Comparison of ENCODE assay signal across 20 cellular contexts in genomic region chr15:67248106-67248505, GRCh38. TPM values are rescaled to one million over a fixed set of nuclear protein-coding genes. Genes with fewer than 3 reads are reported as not detected.
"Had no signal": no experiment of that assay in that cellular context is flagged by ENCODE, and none has a peak within 500 bp of the region (broad histone marks: within the 10 kb centered on the region; RNA-seq: fewer than 3 reads in every experiment).

No MANE protein-coding gene starts in this region.

- H3K9ac ChIP-seq: SK-N-SH had no signal

- H3K4me3 Mint-ChIP-seq: activated B cell treated with CpG ODN at 0.5 μM for 24 hours; activated CD4-positive, alpha-beta T cell treated with anti-CD3 and anti-CD28 coated beads, Interleukin-2, amount 10 ng/mL, durations not matched to agents 7 days and 5 days; activated naive CD8-positive, alpha-beta T cell treated with anti-CD3 and anti-CD28 coated beads, Interleukin-2, amount 10 ng/mL, durations not matched to agents 7 days and 5 days; natural killer cell treated with Interleukin-12 subunit alpha and Interleukin-12 subunit beta and Interleukin-15 and Interleukin-18, amount 100 ng/mL, for 72 hours; stimulated activated naive B cell treated with anti-CD40 and anti-IgM and Interleukin-4, amounts not matched to agents 10 μg/mL and 1 μg/mL and 100 μg/mL, for 72 hours had no signal

- H3K27me3 Mint-ChIP-seq: activated B cell treated with CpG ODN at 0.5 μM for 24 hours; activated CD4-positive, alpha-beta T cell treated with anti-CD3 and anti-CD28 coated beads, Interleukin-2, amount 10 ng/mL, durations not matched to agents 7 days and 5 days; activated naive CD8-positive, alpha-beta T cell treated with anti-CD3 and anti-CD28 coated beads, Interleukin-2, amount 10 ng/mL, durations not matched to agents 7 days and 5 days; natural killer cell treated with Interleukin-12 subunit alpha and Interleukin-12 subunit beta and Interleukin-15 and Interleukin-18, amount 100 ng/mL, for 72 hours; stimulated activated naive B cell treated with anti-CD40 and anti-IgM and Interleukin-4, amounts not matched to agents 10 μg/mL and 1 μg/mL and 100 μg/mL, for 72 hours had no signal

- H3K36me3 ChIP-seq: ascending aorta, cardiac muscle cell, prostate gland, right lobe of liver had no signal

- H3K27ac Mint-ChIP-seq: activated B cell treated with CpG ODN at 0.5 μM for 24 hours; activated CD4-positive, alpha-beta T cell treated with anti-CD3 and anti-CD28 coated beads, Interleukin-2, amount 10 ng/mL, durations not matched to agents 7 days and 5 days; activated naive CD8-positive, alpha-beta T cell treated with anti-CD3 and anti-CD28 coated beads, Interleukin-2, amount 10 ng/mL, durations not matched to agents 7 days and 5 days; natural killer cell treated with Interleukin-12 subunit alpha and Interleukin-12 subunit beta and Interleukin-15 and Interleukin-18, amount 100 ng/mL, for 72 hours; stimulated activated naive B cell treated with anti-CD40 and anti-IgM and Interleukin-4, amounts not matched to agents 10 μg/mL and 1 μg/mL and 100 μg/mL, for 72 hours had no signal

- H3K9me3 ChIP-seq: lower lobe of right lung, prostate gland, right lobe of liver, SK-N-SH had no signal

- H3K27ac ChIP-seq: ascending aorta, cardiac muscle cell, coronary artery, lower lobe of right lung, prostate gland, right lobe of liver, spleen, upper lobe of left lung had no signal

- ATAC-seq: lower lobe of right lung; natural killer cell treated with Interleukin-12 subunit alpha and Interleukin-12 subunit beta and Interleukin-15 and Interleukin-18, amount 100 ng/mL, for 72 hours; right lobe of liver; stimulated activated naive B cell treated with anti-CD40 and anti-IgM and Interleukin-4, amounts not matched to agents 10 μg/mL and 1 μg/mL and 100 μg/mL, for 72 hours had no signal

- H3K4me1 ChIP-seq: prostate gland had no signal

- H3K27me3 ChIP-seq: ascending aorta, cardiac muscle cell, right lobe of liver, spleen, upper lobe of left lung had no signal

- H3K9me3 Mint-ChIP-seq: natural killer cell treated with Interleukin-12 subunit alpha and Interleukin-12 subunit beta and Interleukin-15 and Interleukin-18, amount 100 ng/mL, for 72 hours had no signal

- DNase-seq: activated B cell treated with CpG ODN at 0.5 μM for 24 hours; activated CD4-positive, alpha-beta T cell treated with anti-CD3 and anti-CD28 coated beads, Interleukin-2, amount 10 ng/mL, durations not matched to agents 7 days and 5 days; activated gamma-delta T cell treated with Interleukin-2 at 50 U/mL for 16 hours; activated naive CD8-positive, alpha-beta T cell treated with anti-CD3 and anti-CD28 coated beads, Interleukin-2, amount 10 ng/mL, durations not matched to agents 7 days and 5 days; effector CD8-positive, alpha-beta T cell; hippocampal formation; lower lobe of right lung; nucleus accumbens; right lobe of liver; SK-N-SH; spleen; stimulated activated CD4-positive, alpha-beta T cell treated with anti-CD3 and anti-CD28 coated beads, Interleukin-1b, Interleukin-23, amount 100 ng/mL, for 48 hours; stimulated activated naive B cell treated with anti-CD40 and anti-IgM and Interleukin-4, amounts not matched to agents 10 μg/mL and 1 μg/mL and 100 μg/mL, for 72 hours; T-helper 1 cell; upper lobe of left lung had no signal

- H3K4me3 ChIP-seq: ascending aorta, cardiac muscle cell, coronary artery, lower lobe of right lung, prostate gland, right lobe of liver, spleen, upper lobe of left lung had no signal

- H3K4me2 ChIP-seq: SK-N-SH had no signal

RNA-seq across cellular contexts. Expression of gene IQCH, which starts 6.5 kb away (rescaled TPM):
- total RNA-seq: ascending aorta had no signal
